In genomic region chr3:44339990-44340389, GRCh38 we compare ENCODE assay signal across 8 cellular contexts. TPM values are rescaled to one million over a fixed set of nuclear protein-coding genes. Genes with fewer than 3 reads are reported as not detected.
DNase-seq lines count a peak whose midpoint lies in the region; ATAC-seq and TF ChIP-seq lines count a peak whose summit lies in the region.

No MANE protein-coding gene starts in this region.

- ATAC-seq in heart left ventricle: no peak
- ATAC-seq in lower lobe of right lung: no peak
- ATAC-seq in upper lobe of left lung (ENCODE audit: low FRiP score in 2 of 2): no peak

- H3K27ac ChIP-seq in heart left ventricle: peak overlapping the region in 9 of 12 donors; percentile 94 to 98 (median 97)
- peak overlapping the region; percentile 99 for H3K27ac ChIP-seq in lower lobe of right lung
- H3K27ac ChIP-seq in upper lobe of left lung: peak overlapping the region in 3 of 4 donors; percentile 95 to 99 (median 95)
- no peak overlapping the region for H3K27ac ChIP-seq in SJCRH30

- no peak for TF ChIP-seq EP300 in upper lobe of left lung (IDR thresholded peaks at IDR 0.05)

- H3K36me3 ChIP-seq in heart left ventricle (no peaks in the 10 kb centered on the region), adipocyte (ENCODE audit: control insufficient read depth, insufficient read depth, low read length, severe bottlenecking) (no peaks in the 10 kb centered on the region), lower lobe of right lung (no peaks in the 10 kb centered on the region), upper lobe of left lung (no peaks in the 10 kb centered on the region), SJCRH30 (0 out of 2 replicates have a peak, but pooled peaks cover 3% of the 10 kb centered on the region)

- no peak for TF ChIP-seq CTCF in heart left ventricle (IDR thresholded peaks at IDR 0.05)
- TF ChIP-seq CTCF in lower lobe of right lung (IDR thresholded peaks at IDR 0.05): no peak
- TF ChIP-seq CTCF in upper lobe of left lung (IDR thresholded peaks at IDR 0.05): no peak

- TF ChIP-seq POLR2A in heart left ventricle (IDR thresholded peaks at IDR 0.05): no peak
- no peak for TF ChIP-seq POLR2A in upper lobe of left lung (IDR thresholded peaks at IDR 0.05)

- H3K4me3 ChIP-seq in heart left ventricle: peak overlapping the region in 9 of 12 donors; percentile 60 to 80 (median 69)
- H3K4me3 ChIP-seq in adipocyte (ENCODE audit: low read length): peak overlapping the region; percentile 91
- H3K4me3 ChIP-seq in lower lobe of right lung: peak overlapping the region; percentile 70
- peak overlapping the region in 3 of 4 donors; percentile 67 to 75 (median 73) for H3K4me3 ChIP-seq in upper lobe of left lung
- no peak overlapping the region for H3K4me3 ChIP-seq in SJCRH30

- no peak overlapping the region for H3K9ac ChIP-seq in adipocyte (ENCODE audit: low read length)

- intact Hi-C loops in heart left ventricle (cut with DNase I) (loop anchor here in 9 of 10 donors (2.0 to 10.0 kb wide), 10 partner anchors 15 to 375 kb away; partner anchors contain the start of genes ZNF197 (in 1 of the 9), ZNF35 (in 1 of the 9), ZNF445 (in 1 of the 9) and ZNF502 (in 1 of the 9)), cardiac septum (cut with DNase I) (loop anchor here (2.0 to 5.0 kb wide), 3 partner anchors 99 to 422 kb away; partner anchors contain the start of genes KIAA1143 and KIF15), lower lobe of right lung (cut with DNase I) (loop anchor here (10.0 kb wide), 1 partner anchor 135 kb away; the partner anchor contains the start of gene ZNF445)

- peaks cover 0 to 42% (median 20%) of the 10 kb centered on the region in 12 donors for H3K4me1 ChIP-seq in heart left ventricle
- H3K4me1 ChIP-seq in adipocyte (ENCODE audit: control insufficient read depth, insufficient read depth, low read length): peaks cover 22% of the 10 kb centered on the region
- peaks cover 35% of the 10 kb centered on the region for H3K4me1 ChIP-seq in lower lobe of right lung
- peaks cover 25 to 43% (median 27%) of the 10 kb centered on the region in 4 donors for H3K4me1 ChIP-seq in upper lobe of left lung
- H3K4me1 ChIP-seq in SJCRH30: peaks cover 4% of the 10 kb centered on the region; the same call in 1 of the 2 replicates

- H3K27me3 ChIP-seq in heart left ventricle (no peaks in the 10 kb centered on the region), adipocyte (replicated peaks; ENCODE audit: control insufficient read depth, insufficient read depth, low read length) (no peaks in the 10 kb centered on the region), lower lobe of right lung (ENCODE audit: low read depth) (no peaks in the 10 kb centered on the region), upper lobe of left lung (no peaks in the 10 kb centered on the region), SJCRH30 (no peaks in the 10 kb centered on the region)

- no peak for DNase-seq in heart left ventricle
- no peak for DNase-seq in cardiac septum (ENCODE audit: low spot score)
- DNase-seq in adipocyte (ENCODE audit: low read depth): no peak
- DNase-seq in lower lobe of right lung: no peak
- DNase-seq in upper lobe of left lung: no peak
- no peak for DNase-seq in SJCRH30
- no peak for DNase-seq in NCI-H128 (lab: John Stamatoyannopoulos, UW; ENCODE audit: unreplicated experiment)
- DNase-seq in H4 (ENCODE audit: low spot score): no peak

- 59 to 67% (median 61%) methylated on average over 3 of the region's 3 CpGs for WGBS in heart left ventricle, 4 donors
- 55 to 74% methylated on average over 3 of the region's 3 CpGs for WGBS in upper lobe of left lung, 2 donors

- H3K9me3 ChIP-seq in heart left ventricle: no peaks in the 10 kb centered on the region
- no peaks in the 10 kb centered on the region for H3K9me3 ChIP-seq in adipocyte (ENCODE audit: control insufficient read depth, low read length)
- no peaks in the 10 kb centered on the region for H3K9me3 ChIP-seq in lower lobe of right lung
- H3K9me3 ChIP-seq in upper lobe of left lung: no peaks in the 10 kb centered on the region
- no peaks in the 10 kb centered on the region for H3K9me3 ChIP-seq in SJCRH30 (replicated peaks)

RNA-seq across cellular contexts. Expression of gene TCAIM, which starts 1.4 kb away (rescaled TPM):
- total RNA-seq in heart left ventricle (10 to 100 TPM; 24.1 to 45.0 (median 32.4) TPM), cardiac septum (36.5 TPM), lower lobe of right lung (33.5 TPM), upper lobe of left lung (10 to 100 TPM; 10.5 to 33.5 (median 19.6) TPM)
- 10 to 100 TPM; 17.0 to 26.2 TPM for polyA plus RNA-seq in heart left ventricle
- 15.2 and 18.3 TPM in 2 replicates for total RNA-seq in SJCRH30 (2014; rRNA removed; shearing (Covaris generic))
- 21.9 and 24.9 TPM in 2 replicates for total RNA-seq in H4 (2014; rRNA removed; shearing (Covaris generic))
